Comparison of ENCODE assay signal across 8 cellular contexts in the genomic region with DNA sequence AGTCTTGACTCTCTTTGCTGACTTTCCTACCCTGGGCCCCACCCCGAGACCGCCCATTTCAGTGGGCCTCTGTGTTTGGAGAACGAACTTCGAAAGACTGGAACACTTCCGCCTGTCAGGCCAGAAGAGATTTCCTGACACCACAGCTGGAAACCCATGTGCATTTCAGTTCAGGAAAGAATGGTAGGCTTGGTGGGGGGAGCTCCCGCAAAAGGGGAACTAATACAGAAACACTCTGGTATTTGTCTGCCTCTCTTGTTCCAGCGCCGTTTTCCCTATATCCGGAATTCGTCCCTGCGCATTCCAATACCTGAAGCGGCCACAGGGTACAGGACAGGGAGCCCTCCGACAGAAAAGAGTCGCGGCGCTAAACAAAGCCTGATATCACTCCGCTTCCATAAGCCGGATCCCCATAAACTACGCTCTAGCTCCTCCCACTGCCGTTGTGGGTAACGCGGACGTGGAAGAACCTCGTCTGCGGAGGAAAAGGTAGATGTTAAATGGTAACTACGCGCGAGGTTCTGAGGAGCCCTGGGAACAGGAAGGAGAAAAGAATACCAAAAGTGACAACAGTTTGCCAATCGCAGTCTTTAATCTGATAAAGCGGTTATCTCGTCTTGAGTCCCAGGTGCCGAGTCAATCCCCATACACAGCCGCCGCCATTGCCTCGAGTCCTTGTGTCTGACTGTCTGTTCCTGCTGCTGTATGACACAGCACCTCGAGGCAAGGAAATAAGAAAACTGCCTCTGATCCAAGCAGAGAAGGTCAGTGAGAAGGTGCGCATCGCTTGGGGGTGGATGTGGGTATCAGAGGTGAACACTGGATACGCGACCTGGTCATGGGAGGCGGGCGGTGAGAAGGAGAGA. TPM values are rescaled to one million over a fixed set of nuclear protein-coding genes. Genes with fewer than 3 reads are reported as not detected.
DNase-seq lines count a peak whose midpoint lies in the region; FAIRE-seq and TF ChIP-seq lines count a peak whose summit lies in the region.

A gene (plus strand): TSS at position 432 of the 866 bp plus-strand sequence. CDS start 2,627 bp downstream, outside the sequence.

- H2AFZ ChIP-seq in neuronal stem cell (ENCODE audit: low read length) = peak within 1 kb of the TSS; percentile 86

- no CpG with 5 or more reads among the region's 42 CpGs for WGBS in neuronal stem cell (ENCODE audit: extremely low coverage in 2 of 2, insufficient read length in 2 of 2, insufficient replicate concordance in 1 of 2), 2 donors

- no peak within 1 kb of the TSS for H2BK15ac ChIP-seq in neuronal stem cell (ENCODE audit: low read length)

- peaks cover 9 to 28% of the 10 kb centered on the region in 2 donors for H3K36me3 ChIP-seq in neuronal stem cell (replicated peaks in 1 of 2; ENCODE audit: control insufficient read depth in 2 of 2, insufficient read depth in 2 of 2, low read length in 2 of 2)

- H4K91ac ChIP-seq in neuronal stem cell (ENCODE audit: low read depth, low read length, poor library complexity) = no peak within 1 kb of the TSS

- FAIRE-seq in H54 (lab: Jason Lieb, UNC) = peak; percentile 53

- no peak within 1 kb of the TSS for H2BK120ac ChIP-seq in neuronal stem cell (ENCODE audit: low read depth, low read length)

- H3K27ac ChIP-seq in neuronal stem cell (replicated peaks; ENCODE audit: low read length) = peak within 1 kb of the TSS; percentile 51
- H3K27ac ChIP-seq in substantia nigra (ENCODE audit: low read depth, low read length, poor library complexity, severe bottlenecking) = peak within 1 kb of the TSS; percentile 67

- no peak within 1 kb of the TSS for H2BK12ac ChIP-seq in neuronal stem cell (ENCODE audit: low read length)

- H2BK5ac ChIP-seq in neuronal stem cell (ENCODE audit: low read length) = no peak within 1 kb of the TSS

- H3K4me1 ChIP-seq in neuronal stem cell (ENCODE audit: control insufficient read depth in 2 of 2, insufficient read depth in 1 of 2, low read depth in 1 of 2, low read length in 2 of 2) = peaks cover 0 to 2% of the 10 kb centered on the region in 2 donors

- no peaks in the 10 kb centered on the region for H3K9me3 ChIP-seq in neuronal stem cell (replicated peaks in 1 of 2; ENCODE audit: control insufficient read depth in 2 of 2, insufficient read depth in 1 of 2, low read depth in 1 of 2, low read length in 2 of 2)

- H3K9ac ChIP-seq in neuronal stem cell (ENCODE audit: low read depth, low read length, poor library complexity) = peak within 1 kb of the TSS; percentile 75

- H4K8ac ChIP-seq in neuronal stem cell (ENCODE audit: low read depth, low read length) = no peak within 1 kb of the TSS

- H3K18ac ChIP-seq in neuronal stem cell (ENCODE audit: low read length) = peak within 1 kb of the TSS; percentile 48

- peaks cover 6% of the 10 kb centered on the region for H3K79me1 ChIP-seq in neuronal stem cell (ENCODE audit: low read depth, low read length)

- no peak within 1 kb of the TSS for H3K23ac ChIP-seq in neuronal stem cell (ENCODE audit: low read depth, low read length, poor library complexity)

- no peak within 1 kb of the TSS for H2AK5ac ChIP-seq in neuronal stem cell (ENCODE audit: low read depth, low read length)

- H3K4me2 ChIP-seq in neuronal stem cell (ENCODE audit: insufficient read depth, low read length, poor library complexity, severe bottlenecking) = peak within 1 kb of the TSS; percentile 45

- no peak within 1 kb of the TSS for H3K4ac ChIP-seq in neuronal stem cell (ENCODE audit: low read length)

- peak within 1 kb of the TSS; percentile 91 to 94 for H3K4me3 ChIP-seq in neuronal stem cell (ENCODE audit: low read length in 2 of 2)

- H3K27me3 ChIP-seq in neuronal stem cell (ENCODE audit: control insufficient read depth in 3 of 3, insufficient read depth in 3 of 3, low read depth in 1 of 3, low read length in 3 of 3) = no peaks in the 10 kb centered on the region

- peak; percentile 93 for DNase-seq in ELF-1 (ENCODE audit: low read depth, low spot score)
- peak; percentile 35 for DNase-seq in H54 (ENCODE audit: insufficient read length, low spot score)
- peak; percentile 88 for DNase-seq in M059J (ENCODE audit: low read depth)
- peak; percentile 82 for DNase-seq in SHP77 treated with DMSO at 0.1 percent for 48 hours (lab: John Stamatoyannopoulos, UW)
- peak; percentile 73 for DNase-seq in activated naive CD4-positive, alpha-beta T cell treated with Interleukin-2 at 50 U/mL for 16 hours
- peak; percentile 34 for DNase-seq in germinal center (ENCODE audit: low spot score)
- DNase-seq in neuronal stem cell (ENCODE audit: low spot score) = peak; percentile 72
- peak in 46 of 49 donors; percentile 1 to 68 (median 38) for DNase-seq in substantia nigra (lab: John Stamatoyannopoulos, UW)

- TF ChIP-seq POLR2A in H54 (IDR thresholded peaks at IDR 0.05; ENCODE audit: low read depth, low read length) = peak; percentile 71

- H3K14ac ChIP-seq in neuronal stem cell (ENCODE audit: low read length) = no peak within 1 kb of the TSS

RNA-seq across cellular contexts. Expression of the gene that starts here (rescaled TPM):
- 14.1 and 16.5 TPM in 2 replicates for total RNA-seq in M059J (2014; rRNA removed; shearing (Covaris generic))
- polyA plus RNA-seq in neuronal stem cell (2013, experiment 1 of 2) = 13.4 TPM
- 13.6 TPM for polyA plus RNA-seq in neuronal stem cell (2013, experiment 2 of 2)

Comparison
In these comparisons a context has a peak if more than half of its experiments do, and no peak if none do; other contexts are left out.
1. Peak in every context shown above with its lines: DNase-seq, H3K4me3 ChIP-seq and H3K27ac ChIP-seq.
2. DNase-seq: peak in every context shown above with its lines; median percentile 93 in ELF-1; 88 in M059J; 82 in SHP77 treated with DMSO at 0.1 percent for 48 hours; 73 in activated naive CD4-positive, alpha-beta T cell treated with Interleukin-2 at 50 U/mL for 16 hours; 72 in neuronal stem cell; 38 in substantia nigra; 35 in H54; 34 in germinal center.